ENCODE assay signal across 23 cellular contexts in the genomic region with DNA sequence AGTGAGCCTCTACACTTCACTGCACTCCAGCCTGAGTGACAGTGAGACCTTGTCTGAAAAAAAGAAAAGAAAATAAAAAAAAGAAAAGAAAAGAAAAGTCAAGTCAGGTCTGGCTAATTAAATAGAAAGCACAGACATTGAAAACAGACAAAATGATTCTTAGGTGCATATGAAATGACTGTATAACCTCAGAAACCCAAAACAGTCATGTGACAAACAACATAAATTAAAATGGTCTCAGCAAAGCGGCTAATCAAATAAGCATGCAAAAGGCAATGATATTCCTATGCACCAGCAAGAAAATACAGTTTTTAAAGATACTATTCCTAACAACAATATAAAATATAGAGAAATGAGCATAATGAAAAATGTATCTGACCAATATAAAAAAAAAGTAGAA. TPM values are rescaled to one million over a fixed set of nuclear protein-coding genes. Genes with fewer than 3 reads are reported as not detected.
A peak's percentile ranks its signal among the peaks of the same experiment; 100 is the strongest.
DNase-seq lines count a peak whose midpoint lies in the region; ATAC-seq and TF ChIP-seq lines count a peak whose summit lies in the region.
"Had no signal": no experiment of that assay in that cellular context is flagged by ENCODE, and none has a peak within 500 bp of the region (broad histone marks: within the 10 kb centered on the region; RNA-seq: fewer than 3 reads in every experiment).

No MANE protein-coding gene starts in this region.

- H3K27ac ChIP-seq in heart right ventricle (peak overlapping the region in 7 of 10 donors; percentile 4 to 77 (median 71)), right cardiac atrium (ENCODE audit: low read length) (peak overlapping the region; percentile 7), psoas muscle (peak overlapping the region; percentile 75), spleen (no peak overlapping the region)
- H3K27ac ChIP-seq: A549; BLaER1 treated with 17β-estradiol and CSF1 and Interleukin-3, amounts not matched to agents 10 nM and 100 nM had no signal

- H3K4me3 ChIP-seq in heart right ventricle, result no peak overlapping the region
- H3K4me3 ChIP-seq in right cardiac atrium (ENCODE audit: low read length), result no peak overlapping the region
- H3K4me3 ChIP-seq in psoas muscle, result no peak overlapping the region
- H3K4me3 ChIP-seq in spleen, result no peak overlapping the region
- H3K4me3 ChIP-seq: A549; BLaER1 treated with 17β-estradiol and CSF1 and Interleukin-3, amounts not matched to agents 10 nM and 100 nM; HAP-1 had no signal

- H3K27me3 ChIP-seq in heart right ventricle, result peaks cover 0 to 21% (median 0%) of the 10 kb centered on the region in 7 donors
- H3K27me3 ChIP-seq in right cardiac atrium (ENCODE audit: control insufficient read depth, insufficient read depth), result no peaks in the 10 kb centered on the region
- no peaks in the 10 kb centered on the region for H3K27me3 ChIP-seq in psoas muscle (ENCODE audit: insufficient read depth in 3 of 3, low read length in 2 of 3)
- peaks cover 0 to 5% (median 0%) of the 10 kb centered on the region in 7 donors for H3K27me3 ChIP-seq in spleen (replicated peaks in 1 of 7)
- H3K27me3 ChIP-seq: BE2C had no signal

- intact Hi-C loops in heart right ventricle (cut with DNase I) (no loop called here), Right ventricle myocardium inferior (cut with DNase I) (no loop called here), right cardiac atrium (cut with DNase I) (no loop called here), left ventricle myocardium superior (cut with micrococcal nuclease) (no loop called here), psoas muscle (cut with DNase I) (no loop called here), spleen (cut with DNase I; ENCODE audit: low total_unique reads) (no loop called here)

- H3K4me1 ChIP-seq in heart right ventricle (peaks cover 0 to 48% (median 17%) of the 10 kb centered on the region in 9 donors), right cardiac atrium (ENCODE audit: control insufficient read depth, insufficient read depth, low read length) (peaks cover 4% of the 10 kb centered on the region), psoas muscle (peaks cover 52% of the 10 kb centered on the region), spleen (peaks cover 0 to 18% (median 0%) of the 10 kb centered on the region in 6 donors)
- H3K4me1 ChIP-seq: BE2C, HAP-1 had no signal

- no peaks in the 10 kb centered on the region for H3K9me3 Mint-ChIP-seq in endothelial cell (ENCODE audit: unreplicated experiment)
- H3K9me3 Mint-ChIP-seq: CD4-positive, alpha-beta memory T cell; HFFc6 had no signal

- ATAC-seq in heart right ventricle (peak in 1 of 8 donors; percentile 3), Right ventricle myocardium inferior (no peak), right cardiac atrium (no peak), left ventricle myocardium superior (no peak), psoas muscle (peak in 2 of 4 donors; percentile 2 to 14)
- ATAC-seq: A549 had no signal

- H3K9me3 ChIP-seq in heart right ventricle (no peaks in the 10 kb centered on the region), right cardiac atrium (ENCODE audit: control insufficient read depth, low read length) (no peaks in the 10 kb centered on the region), psoas muscle (no peaks in the 10 kb centered on the region), spleen (no peaks in the 10 kb centered on the region)
- H3K9me3 ChIP-seq: A549; BE2C; BLaER1 treated with 17β-estradiol and CSF1 and Interleukin-3, amounts not matched to agents 10 nM and 100 nM; HAP-1 had no signal

- H3K27me3 Mint-ChIP-seq in endothelial cell (ENCODE audit: unreplicated experiment), result peaks cover 3% of the 10 kb centered on the region
- H3K27me3 Mint-ChIP-seq: CD4-positive, alpha-beta memory T cell had no signal

- DNase-seq in heart right ventricle (no peak), Right ventricle myocardium inferior (ENCODE audit: missing footprints) (no peak), right cardiac atrium (no peak), left ventricle myocardium superior (no peak), psoas muscle (no peak), spleen (peak; percentile 1), endothelial cell (ENCODE audit: low spot score) (no peak), mesenteric fat pad (ENCODE audit: low spot score) (no peak)
- DNase-seq: 8988T; ACHN; AML-193; BE2C; Calu3; CD4-positive, alpha-beta memory T cell; COR-L47; DMS53; DMS79 treated with DMSO at 0.1 percent for 48 hours; GF-D8; GOT3; HFFc6 had no signal

- TF ChIP-seq CTCF in heart right ventricle (IDR thresholded peaks at IDR 0.05) (no peak), psoas muscle (IDR thresholded peaks at IDR 0.05) (no peak), spleen (IDR thresholded peaks at IDR 0.05 in 8 of 11, conservative IDR thresholded peaks at IDR 0.05 in 3 of 11) (no peak), endothelial cell (IDR thresholded peaks at IDR 0.05; ENCODE audit: unreplicated experiment) (no peak)

- peaks cover 0 to 13% (median 0%) of the 10 kb centered on the region in 9 donors for H3K36me3 ChIP-seq in heart right ventricle
- H3K36me3 ChIP-seq in psoas muscle (ENCODE audit: insufficient read depth in 1 of 2, low read depth in 1 of 2), result peaks cover 0 to 12% of the 10 kb centered on the region in 2 donors
- H3K36me3 ChIP-seq in spleen, result peaks cover 0 to 5% (median 0%) of the 10 kb centered on the region in 6 donors

- WGBS in heart right ventricle, 2 donors, result 93 to 95% methylated on average over 1 of the region's 1 CpG
- WGBS in right cardiac atrium, result 92% methylated on average over 1 of the region's 1 CpG
- WGBS in psoas muscle, 3 donors, result 76 to 88% (median 86%) methylated on average over 1 of the region's 1 CpG
- WGBS in spleen, 5 donors, result 88 to 97% (median 92%) methylated on average over 1 of the region's 1 CpG

- no peak overlapping the region for H3K27ac Mint-ChIP-seq in endothelial cell (ENCODE audit: unreplicated experiment)
- H3K27ac Mint-ChIP-seq: HFFc6 had no signal

- no peak for TF ChIP-seq POLR2A in spleen (IDR thresholded peaks at IDR 0.05)

- no peaks in the 10 kb centered on the region for H3K4me1 Mint-ChIP-seq in endothelial cell (ENCODE audit: unreplicated experiment)
- H3K4me1 Mint-ChIP-seq: CD4-positive, alpha-beta memory T cell had no signal

- H3K4me3 Mint-ChIP-seq in endothelial cell (ENCODE audit: unreplicated experiment), result no peak overlapping the region
- H3K4me3 Mint-ChIP-seq: CD4-positive, alpha-beta memory T cell; HFFc6 had no signal

- peaks cover 2% of the 10 kb centered on the region for H3K36me3 Mint-ChIP-seq in endothelial cell (ENCODE audit: low read depth, unreplicated experiment)

RNA-seq across cellular contexts. Expression of gene LRRC20, which starts 38.3 kb away (rescaled TPM):
- total RNA-seq in heart right ventricle, result 10 to 100 TPM; 39.9 to 73.8 (median 58.2) TPM
- 10 to 100 TPM; 11.0 to 13.8 TPM for polyA plus RNA-seq in heart right ventricle
- total RNA-seq in Right ventricle myocardium inferior, result 60.1 TPM
- 10 to 100 TPM; 17.7 to 46.4 (median 37.0) TPM for total RNA-seq in right cardiac atrium
- polyA plus RNA-seq in right cardiac atrium, result 33.4 TPM
- total RNA-seq in left ventricle myocardium superior, result 60.9 TPM
- total RNA-seq in psoas muscle, result 100 to 1,000 TPM in 3 of 4 donors, 10 to 100 TPM in 1; 66.1 to 143 (median 140) TPM
- polyA plus RNA-seq in psoas muscle, result 100 to 1,000 TPM in 1 of 3 donors, 10 to 100 TPM in 2; 26.4 to 153 (median 67.2) TPM
- 1 to 10 TPM; 2.4 to 4.9 (median 3.9) TPM for total RNA-seq in spleen
- polyA plus RNA-seq in spleen, result 1 to 10 TPM; 1.6 to 3.6 (median 2.9) TPM
- total RNA-seq in endothelial cell (ENCODE audit: unreplicated experiment), result 9.2 TPM
- 1.9 TPM for total RNA-seq in mesenteric fat pad

RNA-seq across cellular contexts. Expression of gene EIF4EBP2, which starts 59.8 kb away (rescaled TPM):
- total RNA-seq in heart right ventricle, result 100 to 1,000 TPM in 3 of 10 donors, 10 to 100 TPM in 7; 70.1 to 128 (median 81.9) TPM
- polyA plus RNA-seq in heart right ventricle, result 10 to 100 TPM; 17.3 to 18.6 TPM
- 91.6 TPM for total RNA-seq in Right ventricle myocardium inferior
- 10 to 100 TPM; 69.7 to 91.1 (median 78.0) TPM for total RNA-seq in right cardiac atrium
- 29.6 TPM for polyA plus RNA-seq in right cardiac atrium
- 88.4 TPM for total RNA-seq in left ventricle myocardium superior
- total RNA-seq in psoas muscle, result 10 to 100 TPM; 41.3 to 75.0 (median 62.0) TPM
- 10 to 100 TPM; 13.0 to 76.6 (median 33.8) TPM for polyA plus RNA-seq in psoas muscle
- total RNA-seq in spleen, result 10 to 100 TPM; 44.7 to 82.5 (median 71.3) TPM
- 10 to 100 TPM; 12.5 to 22.8 (median 15.7) TPM for polyA plus RNA-seq in spleen
- total RNA-seq in endothelial cell (ENCODE audit: unreplicated experiment), result 146 TPM
- 137 TPM for total RNA-seq in mesenteric fat pad

Comparison
In these comparisons a context has a peak if more than half of its experiments do, and no peak if none do; other contexts are left out.
1. H3K27ac ChIP-seq: peak in heart right ventricle (7 of 10), right cardiac atrium (single experiment) and psoas muscle (single experiment); none in spleen (0 of 8).